In the genomic region with DNA sequence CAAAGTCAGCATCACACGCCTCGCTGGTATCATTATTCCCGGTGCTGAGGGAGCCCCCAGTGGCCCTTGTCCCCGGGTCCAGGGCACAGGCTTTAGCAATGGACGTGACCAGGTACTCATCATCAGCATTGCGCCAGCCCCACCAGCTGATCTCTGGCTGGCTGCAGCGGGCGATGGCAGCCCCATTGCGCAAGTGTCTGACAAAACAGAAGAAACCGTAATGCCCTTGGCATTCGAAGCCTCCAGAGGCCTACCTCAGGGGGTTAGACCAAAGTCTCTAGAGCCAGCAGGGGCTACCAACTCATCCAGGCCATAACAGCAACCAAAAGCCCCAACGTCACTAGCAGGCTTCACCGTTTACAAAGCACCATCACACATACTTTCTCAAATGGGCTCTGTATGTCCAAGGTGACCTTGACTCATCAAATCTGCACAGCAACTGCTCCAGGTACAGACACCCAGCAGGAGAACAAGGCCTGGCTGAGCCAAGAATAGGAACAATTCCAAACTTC, we compare ENCODE assay signal across 16 cellular contexts. TPM values are rescaled to one million over a fixed set of nuclear protein-coding genes. Genes with fewer than 3 reads are reported as not detected.
DNase-seq lines count a peak whose midpoint lies in the region; ATAC-seq and TF ChIP-seq lines count a peak whose summit lies in the region.
"Had no signal": no experiment of that assay in that cellular context is flagged by ENCODE, and none has a peak within 500 bp of the region (broad histone marks: within the 10 kb centered on the region; RNA-seq: fewer than 3 reads in every experiment).

No MANE protein-coding gene starts in this region.

- peaks cover 9% of the 10 kb centered on the region for H3K4me1 ChIP-seq in osteoblast (ENCODE audit: insufficient read depth, low read length)
- H3K4me1 ChIP-seq: breast epithelium had no signal

- TF ChIP-seq CTCF in HL-60 (IDR thresholded peaks at IDR 0.05; ENCODE audit: insufficient read depth, low read length): no peak
- TF ChIP-seq CTCF in RWPE1 (conservative IDR thresholded peaks at IDR 0.05; ENCODE audit: low read depth): no peak
- TF ChIP-seq CTCF in fibroblast of mammary gland (conservative IDR thresholded peaks at IDR 0.05; ENCODE audit: control insufficient read depth, insufficient read depth, low read depth, low read length): no peak
- no peak for TF ChIP-seq CTCF in osteoblast (IDR thresholded peaks at IDR 0.05; ENCODE audit: extremely low read depth, low read depth, low read length)

- H3K27ac ChIP-seq in HL-60 (replicated peaks) (peak overlapping the region; percentile 57), RWPE1 (peak overlapping the region; percentile 23; the same call in 1 of the 2 replicates), osteoblast (ENCODE audit: low read depth, low read length) (peak overlapping the region; percentile 48), substantia nigra (ENCODE audit: low read depth, low read length, poor library complexity, severe bottlenecking) (no peak overlapping the region)
- H3K27ac ChIP-seq: breast epithelium had no signal

- H3K4me3 ChIP-seq in HL-60 (replicated peaks; ENCODE audit: insufficient read depth, low read length) (no peak overlapping the region), fibroblast of mammary gland (ENCODE audit: control insufficient read depth, low read depth, low read length) (no peak overlapping the region), osteoblast (ENCODE audit: insufficient read depth, low read length) (no peak overlapping the region)
- H3K4me3 ChIP-seq: breast epithelium had no signal

- ATAC-seq in GM18519 (IDR thresholded peaks at IDR 0.05; ENCODE audit: low FRiP score, unreplicated experiment): no peak
- ATAC-seq: natural killer cell had no signal

- H3K4me2 ChIP-seq in osteoblast (ENCODE audit: insufficient read depth, low read length): no peak overlapping the region

- no peaks in the 10 kb centered on the region for H3K79me2 ChIP-seq in osteoblast (ENCODE audit: insufficient read depth, low read length)

- peaks cover 71% of the 10 kb centered on the region for H3K36me3 ChIP-seq in osteoblast (ENCODE audit: insufficient read depth, low read length)

- POLR2A ChIA-PET in RWPE1 (lab: Yijun Ruan, JAX; ENCODE audit: low non-redundant PET): no interaction called here

- no peak overlapping the region for H2AFZ ChIP-seq in osteoblast (ENCODE audit: low read length)

- no peaks in the 10 kb centered on the region for H3K9me3 ChIP-seq in osteoblast (ENCODE audit: low read depth, low read length)
- H3K9me3 ChIP-seq: breast epithelium had no signal

- CTCF ChIA-PET in RWPE1 (lab: Yijun Ruan, JAX): no interaction called here

- peak; percentile 62 to 90 for DNase-seq in HL-60 (ENCODE audit: low read depth in 1 of 2, low spot score in 1 of 2)
- no peak for DNase-seq in RWPE1 (ENCODE audit: low spot score)
- DNase-seq in fibroblast of mammary gland (ENCODE audit: low read depth): peak; percentile 47
- peak; percentile 83 for DNase-seq in osteoblast (ENCODE audit: insufficient read length, low spot score, missing footprints)
- DNase-seq in NCI-H187 treated with DMSO at 0.1 percent for 48 hours (lab: John Stamatoyannopoulos, UW): no peak
- DNase-seq in substantia nigra (lab: John Stamatoyannopoulos, UW): no peak
- DNase-seq: activated CD4-positive, alpha-beta T cell treated with anti-CD3 and anti-CD28 coated beads for 1 hour; activated naive CD4-positive, alpha-beta T cell treated with anti-CD3 and anti-CD28 coated beads, Interleukin-2, amount 10 ng/mL, durations not matched to agents 7 days and 5 days; C1 segment of cervical spinal cord; effector memory CD4-positive, alpha-beta T cell; natural killer cell; NCI-H2081 treated with DMSO at 0.1 percent for 48 hours; RPMI8226 had no signal

- no peaks in the 10 kb centered on the region for H3K27me3 ChIP-seq in HL-60 (ENCODE audit: insufficient read depth, poor library complexity, severe bottlenecking)
- H3K27me3 ChIP-seq in osteoblast (ENCODE audit: insufficient read depth, low read length): no peaks in the 10 kb centered on the region
- H3K27me3 ChIP-seq: breast epithelium had no signal

- peaks cover under 1% of the 10 kb centered on the region for H4K20me1 ChIP-seq in osteoblast (ENCODE audit: insufficient read depth, low read length)

RNA-seq across cellular contexts. Expression of a gene that starts 7.3 kb away (rescaled TPM):
- 43.6 and 51.4 TPM in 2 replicates for total RNA-seq in osteoblast

RNA-seq across cellular contexts. Expression of a gene that starts 19.0 kb away (rescaled TPM):
- under 0.01 TPM in 2 replicates for total RNA-seq in osteoblast
- total RNA-seq: subcutaneous adipose tissue had no signal

Comparison
In these comparisons a context has a peak if more than half of its experiments do, and no peak if none do; other contexts are left out.
1. DNase-seq: peak in HL-60 (2 of 2), fibroblast of mammary gland (single experiment) and osteoblast (single experiment); none in RWPE1 (single experiment), NCI-H187 treated with DMSO at 0.1 percent for 48 hours (single experiment) and substantia nigra (0 of 49).